ENCODE assay signal across 19 cellular contexts in the genomic region with DNA sequence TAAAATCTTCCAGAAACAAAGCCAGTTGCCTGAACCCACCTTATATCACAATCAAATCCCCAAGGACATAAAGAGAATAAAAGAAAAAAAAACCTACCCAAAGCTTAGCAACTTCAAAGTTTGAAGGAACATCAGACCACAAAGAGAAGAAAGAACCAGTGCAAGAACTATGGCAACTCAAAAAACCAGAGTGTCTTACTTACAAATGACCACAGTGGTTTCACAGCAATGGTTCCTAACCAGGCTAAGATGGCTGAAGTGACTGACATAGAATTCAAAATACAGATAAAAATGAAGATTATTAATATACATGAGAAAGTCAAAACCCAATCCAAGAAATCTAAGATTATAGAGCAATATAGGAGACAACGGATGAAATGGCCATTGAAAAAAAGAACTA. TPM values are rescaled to one million over a fixed set of nuclear protein-coding genes. Genes with fewer than 3 reads are reported as not detected.
DNase-seq lines count a peak whose midpoint lies in the region; ATAC-seq and TF ChIP-seq lines count a peak whose summit lies in the region.
"Had no signal": no experiment of that assay in that cellular context is flagged by ENCODE, and none has a peak within 500 bp of the region (broad histone marks: within the 10 kb centered on the region; RNA-seq: fewer than 3 reads in every experiment).

No MANE protein-coding gene starts in this region.

- H3K9me3 Mint-ChIP-seq in activated naive CD8-positive, alpha-beta T cell treated with anti-CD3 and anti-CD28 coated beads, Interleukin-2, amount 10 ng/mL, durations not matched to agents 7 days and 5 days: peaks cover 5% of the 10 kb centered on the region
- H3K9me3 Mint-ChIP-seq in activated naive CD8-positive, alpha-beta T cell treated with anti-CD3 and anti-CD28 coated beads, Interleukin-2, amount 50 U/mL, for 24 hours: no peaks in the 10 kb centered on the region
- H3K9me3 Mint-ChIP-seq in HFFc6: no peaks in the 10 kb centered on the region
- H3K9me3 Mint-ChIP-seq in dendritic cell treated with granulocyte-macrophage colony-stimulating factor and Interleukin-4, amounts not matched to agents 40 ng/mL and 50 ng/mL, for 4 days: no peaks in the 10 kb centered on the region
- peaks cover 19% of the 10 kb centered on the region for H3K9me3 Mint-ChIP-seq in endodermal cell
- H3K9me3 Mint-ChIP-seq: IgD-negative memory B cell had no signal

- H3K4me3 ChIP-seq in endodermal cell (ENCODE audit: low read length): no peak overlapping the region
- H3K4me3 ChIP-seq: SJCRH30 had no signal

- no peak overlapping the region for H3K9ac ChIP-seq in endodermal cell (ENCODE audit: extremely low read depth, low read length, poor library complexity, severe bottlenecking)

- no peak overlapping the region for H3K27ac ChIP-seq in endodermal cell (ENCODE audit: low read depth, low read length)
- H3K27ac ChIP-seq: C4-2B, SJCRH30 had no signal

- peaks cover 23% of the 10 kb centered on the region for H3K27me3 Mint-ChIP-seq in activated naive CD8-positive, alpha-beta T cell treated with anti-CD3 and anti-CD28 coated beads, Interleukin-2, amount 10 ng/mL, durations not matched to agents 7 days and 5 days
- peaks cover 11% of the 10 kb centered on the region for H3K27me3 Mint-ChIP-seq in activated naive CD8-positive, alpha-beta T cell treated with anti-CD3 and anti-CD28 coated beads, Interleukin-2, amount 50 U/mL, for 24 hours
- no peaks in the 10 kb centered on the region; the same call in 1 of the 2 replicates for H3K27me3 Mint-ChIP-seq in HFFc6 (ENCODE audit: insufficient read depth)
- no peaks in the 10 kb centered on the region for H3K27me3 Mint-ChIP-seq in dendritic cell treated with granulocyte-macrophage colony-stimulating factor and Interleukin-4, amounts not matched to agents 40 ng/mL and 50 ng/mL, for 4 days
- H3K27me3 Mint-ChIP-seq in endodermal cell (ENCODE audit: insufficient read depth): peaks cover 5% of the 10 kb centered on the region

- H3K4me1 Mint-ChIP-seq in activated naive CD8-positive, alpha-beta T cell treated with anti-CD3 and anti-CD28 coated beads, Interleukin-2, amount 10 ng/mL, durations not matched to agents 7 days and 5 days: peaks cover 16% of the 10 kb centered on the region
- peaks cover 8% of the 10 kb centered on the region for H3K4me1 Mint-ChIP-seq in activated naive CD8-positive, alpha-beta T cell treated with anti-CD3 and anti-CD28 coated beads, Interleukin-2, amount 50 U/mL, for 24 hours
- H3K4me1 Mint-ChIP-seq in HFFc6 (ENCODE audit: low read depth) (peaks cover 32% of the 10 kb centered on the region), endodermal cell (peaks cover 14% of the 10 kb centered on the region)
- peaks cover 64% of the 10 kb centered on the region for H3K4me1 Mint-ChIP-seq in dendritic cell treated with granulocyte-macrophage colony-stimulating factor and Interleukin-4, amounts not matched to agents 40 ng/mL and 50 ng/mL, for 4 days (ENCODE audit: low read depth)

- H3K4me1 ChIP-seq in endodermal cell (ENCODE audit: control insufficient read depth, insufficient read depth, low read length): no peaks in the 10 kb centered on the region
- H3K4me1 ChIP-seq: SJCRH30 had no signal

- no peaks in the 10 kb centered on the region for H3K36me3 ChIP-seq in endodermal cell (ENCODE audit: control insufficient read depth, insufficient read depth, low read length)
- H3K36me3 ChIP-seq: SJCRH30 had no signal

- peaks cover 6% of the 10 kb centered on the region for H3K36me3 Mint-ChIP-seq in activated naive CD8-positive, alpha-beta T cell treated with anti-CD3 and anti-CD28 coated beads, Interleukin-2, amount 10 ng/mL, durations not matched to agents 7 days and 5 days
- H3K36me3 Mint-ChIP-seq in activated naive CD8-positive, alpha-beta T cell treated with anti-CD3 and anti-CD28 coated beads, Interleukin-2, amount 50 U/mL, for 24 hours (ENCODE audit: low read depth): no peaks in the 10 kb centered on the region
- H3K36me3 Mint-ChIP-seq in HFFc6 (ENCODE audit: low read depth) (no peaks in the 10 kb centered on the region), endodermal cell (ENCODE audit: low read depth) (peaks cover 15% of the 10 kb centered on the region)
- no peaks in the 10 kb centered on the region for H3K36me3 Mint-ChIP-seq in dendritic cell treated with granulocyte-macrophage colony-stimulating factor and Interleukin-4, amounts not matched to agents 40 ng/mL and 50 ng/mL, for 4 days (ENCODE audit: low read depth)

- no peak overlapping the region for H3K27ac Mint-ChIP-seq in activated naive CD8-positive, alpha-beta T cell treated with anti-CD3 and anti-CD28 coated beads, Interleukin-2, amount 10 ng/mL, durations not matched to agents 7 days and 5 days
- no peak overlapping the region for H3K27ac Mint-ChIP-seq in activated naive CD8-positive, alpha-beta T cell treated with anti-CD3 and anti-CD28 coated beads, Interleukin-2, amount 50 U/mL, for 24 hours
- H3K27ac Mint-ChIP-seq in HFFc6: no peak overlapping the region
- H3K27ac Mint-ChIP-seq in dendritic cell treated with granulocyte-macrophage colony-stimulating factor and Interleukin-4, amounts not matched to agents 40 ng/mL and 50 ng/mL, for 4 days: peak overlapping the region; percentile 39
- no peak overlapping the region for H3K27ac Mint-ChIP-seq in endodermal cell
- H3K27ac Mint-ChIP-seq: IgD-negative memory B cell had no signal

- intact Hi-C loops in dendritic cell treated with granulocyte-macrophage colony-stimulating factor and Interleukin-4, amounts not matched to agents 40 ng/mL and 50 ng/mL, for 4 days (cut with micrococcal nuclease): no loop called here

- H3K27me3 ChIP-seq in endodermal cell (ENCODE audit: control insufficient read depth, insufficient read depth, low read length, poor library complexity, severe bottlenecking): no peaks in the 10 kb centered on the region
- H3K27me3 ChIP-seq: SJCRH30 had no signal

- ATAC-seq in activated naive CD8-positive, alpha-beta T cell treated with anti-CD3 and anti-CD28 coated beads, Interleukin-2, amount 10 ng/mL, durations not matched to agents 7 days and 5 days (ENCODE audit: low read depth): no peak
- no peak for ATAC-seq in activated naive CD8-positive, alpha-beta T cell treated with anti-CD3 and anti-CD28 coated beads, Interleukin-2, amount 50 U/mL, for 24 hours
- no peak for ATAC-seq in HG02571 (IDR thresholded peaks at IDR 0.05; ENCODE audit: unreplicated experiment)

- peaks cover 26% of the 10 kb centered on the region for H3K9me3 ChIP-seq in endodermal cell (ENCODE audit: control insufficient read depth, low read length)
- H3K9me3 ChIP-seq: SJCRH30 had no signal

- TF ChIP-seq CTCF in HFFc6 (IDR thresholded peaks at IDR 0.05) (no peak), endodermal cell (conservative IDR thresholded peaks at IDR 0.05) (no peak)

- H3K4me3 Mint-ChIP-seq in activated naive CD8-positive, alpha-beta T cell treated with anti-CD3 and anti-CD28 coated beads, Interleukin-2, amount 10 ng/mL, durations not matched to agents 7 days and 5 days: peak overlapping the region; percentile 78
- no peak overlapping the region for H3K4me3 Mint-ChIP-seq in activated naive CD8-positive, alpha-beta T cell treated with anti-CD3 and anti-CD28 coated beads, Interleukin-2, amount 50 U/mL, for 24 hours
- H3K4me3 Mint-ChIP-seq in HFFc6: peak overlapping the region; percentile 86; the same call in 1 of the 2 replicates
- no peak overlapping the region for H3K4me3 Mint-ChIP-seq in dendritic cell treated with granulocyte-macrophage colony-stimulating factor and Interleukin-4, amounts not matched to agents 40 ng/mL and 50 ng/mL, for 4 days
- no peak overlapping the region for H3K4me3 Mint-ChIP-seq in endodermal cell
- H3K4me3 Mint-ChIP-seq: IgD-negative memory B cell had no signal

- WGBS in endodermal cell (ENCODE audit: insufficient coverage in 1 of 2, insufficient read length in 1 of 2), 2 experiments: 100% methylated on average over 1 of the region's 1 CpG; no CpG with 5 or more reads in 1 of the 2 experiments

- no peak for DNase-seq in activated naive CD8-positive, alpha-beta T cell treated with anti-CD3 and anti-CD28 coated beads, Interleukin-2, amount 10 ng/mL, durations not matched to agents 7 days and 5 days
- DNase-seq in activated naive CD8-positive, alpha-beta T cell treated with anti-CD3 and anti-CD28 coated beads, Interleukin-2, amount 50 U/mL, for 24 hours: no peak
- no peak for DNase-seq in HFFc6
- DNase-seq in endodermal cell: no peak
- no peak for DNase-seq in medulla oblongata (ENCODE audit: extremely low spot score)
- DNase-seq: DMS79 treated with DMSO at 0.1 percent for 48 hours, H7, Kasumi-1, NCI-H1417, NCI-H187, NCI-H2107, NCI-H510A treated with DMSO at 0.1 percent for 48 hours, NCI-H82, SJCRH30 had no signal

- POLR2A ChIA-PET in activated naive CD8-positive, alpha-beta T cell treated with anti-CD3 and anti-CD28 coated beads, Interleukin-2, amount 10 ng/mL, durations not matched to agents 7 days and 5 days (lab: Charles Lee): no interaction called here

RNA-seq across cellular contexts. Expression of a gene that starts 56.7 kb away (rescaled TPM):
- not detected for total RNA-seq in activated naive CD8-positive, alpha-beta T cell treated with anti-CD3 and anti-CD28 coated beads, Interleukin-2, amount 10 ng/mL, durations not matched to agents 7 days and 5 days
- not detected for total RNA-seq in HFFc6 (2021; fragmentation: NEBNext Ultra II Directional; extraction: Animal tissue kit (Norgen Biotek cat#: 25700))
- total RNA-seq in endodermal cell: not detected
- not detected for polyA plus RNA-seq in endodermal cell (2013, experiment 1 of 2)
- not detected for polyA plus RNA-seq in endodermal cell (2013, experiment 2 of 2)
- total RNA-seq: A673, H7, SJCRH30 had no signal
- polyA plus RNA-seq: IgD-negative memory B cell had no signal

Comparison
In these comparisons a context has a peak if more than half of its experiments do, and no peak if none do; other contexts are left out.
1. H3K4me3 Mint-ChIP-seq: peak in activated naive CD8-positive, alpha-beta T cell treated with anti-CD3 and anti-CD28 coated beads, Interleukin-2, amount 10 ng/mL, durations not matched to agents 7 days and 5 days (single experiment) and HFFc6 (single experiment); none in activated naive CD8-positive, alpha-beta T cell treated with anti-CD3 and anti-CD28 coated beads, Interleukin-2, amount 50 U/mL, for 24 hours (single experiment), dendritic cell treated with granulocyte-macrophage colony-stimulating factor and Interleukin-4, amounts not matched to agents 40 ng/mL and 50 ng/mL, for 4 days (single experiment) and endodermal cell (single experiment).